In genomic region chr11:128727320-128727719, GRCh38 we compare ENCODE assay signal across 11 cellular contexts. TPM values are rescaled to one million over a fixed set of nuclear protein-coding genes. Genes with fewer than 3 reads are reported as not detected.
DNase-seq lines count a peak whose midpoint lies in the region; ATAC-seq and TF ChIP-seq lines count a peak whose summit lies in the region.
"Had no signal": no experiment of that assay in that cellular context is flagged by ENCODE, and none has a peak within 500 bp of the region (broad histone marks: within the 10 kb centered on the region; RNA-seq: fewer than 3 reads in every experiment).

No MANE protein-coding gene starts in this region.

- WGBS in upper lobe of left lung, 2 donors: 54 to 73% methylated on average over 3 of the region's 3 CpGs

- H3K27ac ChIP-seq in upper lobe of left lung: peak overlapping the region; percentile 58 to 80 (median 74)
- H3K27ac ChIP-seq in coronary artery: peak overlapping the region in 1 of 2 donors; percentile 63

- no peak overlapping the region for H3K4me3 ChIP-seq in upper lobe of left lung
- H3K4me3 ChIP-seq in coronary artery: no peak overlapping the region

- no peaks in the 10 kb centered on the region for H3K27me3 Mint-ChIP-seq in activated T-cell treated with anti-CD3 and anti-CD28 coated beads, Interleukin-2, amount 50 U/mL, for 24 hours
- no peaks in the 10 kb centered on the region for H3K27me3 Mint-ChIP-seq in activated T-cell treated with anti-CD3 and anti-CD28 coated beads, Interleukin-2, amount 50 U/mL, for 4 hours (ENCODE audit: low read depth)
- H3K27me3 Mint-ChIP-seq in T-helper 17 cell: no peaks in the 10 kb centered on the region

- H3K9me3 ChIP-seq in T-helper 17 cell (ENCODE audit: control insufficient read depth, low read length, poor library complexity, severe bottlenecking) (no peaks in the 10 kb centered on the region), upper lobe of left lung (no peaks in the 10 kb centered on the region)

- no peak for DNase-seq in activated T-cell treated with anti-CD3 and anti-CD28 coated beads, Interleukin-2, amount 50 U/mL, for 24 hours
- no peak for DNase-seq in activated T-cell treated with anti-CD3 and anti-CD28 coated beads, Interleukin-2, amount 50 U/mL, for 4 hours
- no peak for DNase-seq in T-helper 17 cell
- DNase-seq in left kidney (ENCODE audit: low read depth, low spot score): peak; percentile 50
- DNase-seq in upper lobe of left lung: no peak
- DNase-seq in coronary artery (ENCODE audit: low spot score): no peak
- no peak for DNase-seq in stimulated activated CD4-positive, alpha-beta T cell treated with anti-CD3 and anti-CD28 coated beads, Interleukin-2, amount 100 ng/mL, for 24 hours
- DNase-seq: HCEC 1CT, NCI-H2081 treated with DMSO at 0.1 percent for 48 hours, SHP77 treated with DMSO at 0.1 percent for 48 hours had no signal

- H3K4me3 Mint-ChIP-seq in activated T-cell treated with anti-CD3 and anti-CD28 coated beads, Interleukin-2, amount 50 U/mL, for 24 hours: no peak overlapping the region
- H3K4me3 Mint-ChIP-seq in activated T-cell treated with anti-CD3 and anti-CD28 coated beads, Interleukin-2, amount 50 U/mL, for 4 hours: no peak overlapping the region
- H3K4me3 Mint-ChIP-seq in T-helper 17 cell: peak overlapping the region; percentile 89

- peaks cover 73 to 99% (median 90%) of the 10 kb centered on the region in 4 donors for H3K4me1 ChIP-seq in upper lobe of left lung

- no peak for TF ChIP-seq POLR2A in upper lobe of left lung (IDR thresholded peaks at IDR 0.05)

- ATAC-seq in activated T-cell treated with anti-CD3 and anti-CD28 coated beads, Interleukin-2, amount 50 U/mL, for 4 hours: no peak
- ATAC-seq in T-helper 17 cell (no peak), upper lobe of left lung (ENCODE audit: low FRiP score in 2 of 2) (no peak), GM19324 (IDR thresholded peaks at IDR 0.05; ENCODE audit: low FRiP score, unreplicated experiment) (no peak)

- H3K36me3 ChIP-seq in upper lobe of left lung: no peaks in the 10 kb centered on the region

- no peak for TF ChIP-seq EP300 in upper lobe of left lung (IDR thresholded peaks at IDR 0.05)

- no peaks in the 10 kb centered on the region for H3K9me3 Mint-ChIP-seq in activated T-cell treated with anti-CD3 and anti-CD28 coated beads, Interleukin-2, amount 50 U/mL, for 24 hours
- H3K9me3 Mint-ChIP-seq in activated T-cell treated with anti-CD3 and anti-CD28 coated beads, Interleukin-2, amount 50 U/mL, for 4 hours: no peaks in the 10 kb centered on the region

- peak overlapping the region; percentile 82 for H3K27ac Mint-ChIP-seq in activated T-cell treated with anti-CD3 and anti-CD28 coated beads, Interleukin-2, amount 50 U/mL, for 24 hours
- H3K27ac Mint-ChIP-seq in T-helper 17 cell: peak overlapping the region; percentile 86

- H3K4me1 Mint-ChIP-seq in activated T-cell treated with anti-CD3 and anti-CD28 coated beads, Interleukin-2, amount 50 U/mL, for 24 hours (ENCODE audit: low read depth): peaks cover 97% of the 10 kb centered on the region
- peaks cover 98% of the 10 kb centered on the region for H3K4me1 Mint-ChIP-seq in activated T-cell treated with anti-CD3 and anti-CD28 coated beads, Interleukin-2, amount 50 U/mL, for 4 hours (ENCODE audit: low read depth)
- H3K4me1 Mint-ChIP-seq in T-helper 17 cell: peaks cover 86% of the 10 kb centered on the region

- no peaks in the 10 kb centered on the region for H3K27me3 ChIP-seq in upper lobe of left lung

- no peak for TF ChIP-seq CTCF in upper lobe of left lung (IDR thresholded peaks at IDR 0.05)
- TF ChIP-seq CTCF in coronary artery (IDR thresholded peaks at IDR 0.05): no peak

- peaks cover 15% of the 10 kb centered on the region for H3K36me3 Mint-ChIP-seq in activated T-cell treated with anti-CD3 and anti-CD28 coated beads, Interleukin-2, amount 50 U/mL, for 24 hours (ENCODE audit: low read depth)
- H3K36me3 Mint-ChIP-seq in activated T-cell treated with anti-CD3 and anti-CD28 coated beads, Interleukin-2, amount 50 U/mL, for 4 hours (ENCODE audit: insufficient read depth): peaks cover 7% of the 10 kb centered on the region
- peaks cover 2% of the 10 kb centered on the region for H3K36me3 Mint-ChIP-seq in T-helper 17 cell (ENCODE audit: low read depth)

RNA-seq across cellular contexts. Expression of gene FLI1, which starts 33.4 kb away (rescaled TPM):
- 10 to 100 TPM; 18.1 to 22.7 (median 21.7) TPM for total RNA-seq in activated T-cell treated with anti-CD3 and anti-CD28 coated beads, Interleukin-2, amount 50 U/mL, for 4 hours
- total RNA-seq in T-helper 17 cell: 100 to 1,000 TPM; 113 to 117 TPM
- total RNA-seq in upper lobe of left lung: 10 to 100 TPM; 36.3 to 80.1 (median 54.4) TPM
